ENCODE assay signal across 29 cellular contexts in the genomic region with DNA sequence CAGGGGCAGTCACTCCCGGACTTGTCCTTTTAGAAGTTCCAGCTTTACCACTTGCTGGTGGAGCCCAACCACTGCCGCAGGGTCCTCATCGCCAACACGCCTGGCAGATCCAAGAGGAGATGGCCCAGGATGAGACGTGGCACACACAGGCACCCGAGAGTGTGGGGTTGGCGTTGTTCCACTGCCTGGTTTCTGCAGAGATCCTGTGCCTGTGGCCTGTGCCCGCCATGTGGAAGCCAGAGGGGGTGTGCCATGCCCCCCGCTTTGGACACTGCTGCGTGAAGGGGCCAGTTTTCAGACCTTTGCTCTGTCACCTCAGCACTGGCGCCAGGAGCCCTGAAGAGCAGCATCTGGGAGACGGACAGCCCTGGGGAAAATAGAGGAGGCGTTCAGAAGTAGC.
"Had no signal": no experiment of that assay in that cellular context is flagged by ENCODE, and none has a peak within 500 bp of the region (broad histone marks: within the 10 kb centered on the region; RNA-seq: fewer than 3 reads in every experiment).

No MANE protein-coding gene starts in this region.

- H3K27me3 Mint-ChIP-seq: activated naive CD8-positive, alpha-beta T cell treated with anti-CD3 and anti-CD28 coated beads for 36 hours; brain; naive thymus-derived CD4-positive, alpha-beta T cell; stimulated activated naive B cell treated with anti-CD40 and anti-IgM and Interleukin-4, amounts not matched to agents 10 μg/mL and 1 μg/mL and 100 μg/mL, for 72 hours; T-cell had no signal

- H3K4me3 ChIP-seq: adrenal gland, ascending aorta, cardiac muscle cell, coronary artery, dorsolateral prefrontal cortex, stomach, tibial artery had no signal

- ATAC-seq: naive thymus-derived CD4-positive, alpha-beta T cell; sciatic nerve; stimulated activated naive B cell treated with anti-CD40 and anti-IgM and Interleukin-4, amounts not matched to agents 10 μg/mL and 1 μg/mL and 100 μg/mL, for 72 hours; T-cell had no signal

- H3K27ac Mint-ChIP-seq: activated naive CD4-positive, alpha-beta T cell treated with anti-CD3 and anti-CD28 coated beads for 36 hours; activated naive CD8-positive, alpha-beta T cell treated with anti-CD3 and anti-CD28 coated beads for 36 hours; activated T-helper 1 cell treated with anti-CD3 and anti-CD28 coated beads, Interleukin-12 subunit alpha, Interleukin-12 subunit beta, Interleukin-2, Interleukin-4 antibody, amounts not matched to agents 30 ng/mL and 10 ng/mL and 1 ng/mL, durations not matched to agents 14 hours and 24 hours and 36 hours; T-cell had no signal

- H3K4me1 ChIP-seq: ascending aorta, parathyroid adenoma, tibial artery had no signal

- DNase-seq: activated CD4-positive, alpha-beta T cell treated with anti-CD3 and anti-CD28 coated beads for 48 hours; activated CD4-positive, alpha-beta T cell treated with anti-CD3 and anti-CD28 coated beads, Interleukin-2, amount 50 U/mL, for 48 hours; activated CD8-positive, alpha-beta memory T cell treated with anti-CD3 and anti-CD28 coated beads for 24 hours; activated effector memory CD4-positive, alpha-beta T cell treated with anti-CD3 and anti-CD28 coated beads, Interleukin-2, amount 50 U/mL, for 16 hours; activated naive CD4-positive, alpha-beta T cell treated with anti-CD3 and anti-CD28 coated beads for 36 hours; activated naive CD8-positive, alpha-beta T cell treated with anti-CD3 and anti-CD28 coated beads for 36 hours; cerebellar nuclear complex; dorsolateral prefrontal cortex; effector memory CD4-positive, alpha-beta T cell; midbrain; naive thymus-derived CD4-positive, alpha-beta T cell; nucleus accumbens; small intestine; stimulated activated CD4-positive, alpha-beta T cell treated with anti-CD3 and anti-CD28 coated beads, Interleukin-1b, Interleukin-23, amount 100 ng/mL, for 48 hours; stimulated activated CD4-positive, alpha-beta T cell treated with anti-CD3 and anti-CD28 coated beads, Interleukin-4, amount 100 ng/mL, for 4 hours; stimulated activated CD8-positive, alpha-beta memory T cell treated with anti-CD3 and anti-CD28 coated beads, Interleukin-4, amount 100 ng/mL, for 48 hours; stimulated activated naive B cell treated with anti-CD40 and anti-IgM and Interleukin-4, amounts not matched to agents 10 μg/mL and 1 μg/mL and 100 μg/mL, for 72 hours; stomach; T-cell; tibial artery had no signal

- H3K9me3 ChIP-seq: adrenal gland, ascending aorta, stomach, tibial artery had no signal

- H3K9ac ChIP-seq: parathyroid adenoma had no signal

- H3K4me3 Mint-ChIP-seq: activated naive CD4-positive, alpha-beta T cell treated with anti-CD3 and anti-CD28 coated beads for 36 hours; activated naive CD8-positive, alpha-beta T cell treated with anti-CD3 and anti-CD28 coated beads for 36 hours; activated T-helper 1 cell treated with anti-CD3 and anti-CD28 coated beads, Interleukin-12 subunit alpha, Interleukin-12 subunit beta, Interleukin-2, Interleukin-4 antibody, amounts not matched to agents 30 ng/mL and 10 ng/mL and 1 ng/mL, durations not matched to agents 14 hours and 24 hours and 36 hours; brain; naive thymus-derived CD4-positive, alpha-beta T cell; stimulated activated naive B cell treated with anti-CD40 and anti-IgM and Interleukin-4, amounts not matched to agents 10 μg/mL and 1 μg/mL and 100 μg/mL, for 72 hours; T-cell had no signal

- H3K27ac ChIP-seq: adrenal gland, ascending aorta, cardiac muscle cell, coronary artery, dorsolateral prefrontal cortex, parathyroid adenoma, stomach, tibial artery had no signal

- FAIRE-seq: frontal cortex, small intestine had no signal

- H3K4me1 Mint-ChIP-seq: stimulated activated naive B cell treated with anti-CD40 and anti-IgM and Interleukin-4, amounts not matched to agents 10 μg/mL and 1 μg/mL and 100 μg/mL, for 72 hours had no signal

- H3K9me3 Mint-ChIP-seq: activated naive CD4-positive, alpha-beta T cell treated with anti-CD3 and anti-CD28 coated beads for 36 hours; activated T-helper 1 cell treated with anti-CD3 and anti-CD28 coated beads, Interleukin-12 subunit alpha, Interleukin-12 subunit beta, Interleukin-2, Interleukin-4 antibody, amounts not matched to agents 30 ng/mL and 10 ng/mL and 1 ng/mL, durations not matched to agents 14 hours and 24 hours and 36 hours; stimulated activated naive B cell treated with anti-CD40 and anti-IgM and Interleukin-4, amounts not matched to agents 10 μg/mL and 1 μg/mL and 100 μg/mL, for 72 hours; T-cell had no signal

- H2AFZ ChIP-seq: parathyroid adenoma had no signal

- H3K27me3 ChIP-seq: adrenal gland, ascending aorta, cardiac muscle cell, dorsolateral prefrontal cortex, stomach, tibial artery had no signal
